1 cellular context compared by ENCODE assay signal in the genomic region with DNA sequence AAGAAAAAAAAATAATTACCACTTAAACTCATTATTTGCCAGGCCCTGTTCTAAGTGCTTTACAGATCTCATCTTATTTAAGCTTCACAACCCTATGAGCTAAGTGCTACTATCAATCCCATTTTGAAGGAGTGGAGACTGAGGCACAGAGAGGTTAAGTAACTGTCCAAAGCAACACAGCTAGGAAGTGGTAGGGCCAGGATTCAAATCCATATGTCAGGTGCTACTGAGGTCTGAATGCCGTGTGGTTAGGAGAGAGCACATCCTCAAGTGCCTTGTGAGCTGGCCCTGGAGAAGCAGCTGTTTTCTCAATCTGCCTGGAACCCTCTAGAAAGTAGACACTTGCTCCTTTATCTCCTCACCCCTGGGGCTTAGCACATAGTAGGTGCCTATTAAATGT. TPM values are rescaled to one million over a fixed set of nuclear protein-coding genes. Genes with fewer than 3 reads are reported as not detected.
"Had no signal": no experiment of that assay in that cellular context is flagged by ENCODE, and none has a peak within 500 bp of the region (broad histone marks: within the 10 kb centered on the region; RNA-seq: fewer than 3 reads in every experiment).

No MANE protein-coding gene starts in this region.

RNA-seq across cellular contexts. Expression of gene ABCC6, which starts 11.9 kb away (rescaled TPM):
- total RNA-seq: HT1080 had no signal
